8 cellular contexts compared by ENCODE assay signal in the genomic region with DNA sequence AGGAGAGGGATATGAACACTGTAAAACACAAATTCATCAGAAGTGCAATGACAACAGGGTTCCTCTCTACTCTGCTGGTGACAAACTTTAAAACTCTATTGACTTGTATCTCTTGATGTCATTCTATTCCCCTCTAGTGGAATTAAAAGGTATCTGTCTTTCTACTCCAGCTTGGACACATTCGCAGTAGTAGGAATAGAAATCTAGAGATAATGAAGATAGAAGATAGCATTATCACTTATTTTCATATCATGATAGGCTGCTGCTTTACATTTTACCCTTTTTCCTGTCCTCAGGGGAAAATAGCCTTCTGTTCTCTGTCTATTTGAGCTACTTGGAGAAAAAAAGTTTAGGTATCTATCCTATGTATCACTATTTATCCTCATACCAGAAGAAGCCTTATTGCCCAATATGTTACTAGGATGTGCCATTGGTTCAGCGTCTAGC.
A peak's percentile ranks its signal among the peaks of the same experiment; 100 is the strongest.
DNase-seq lines count a peak whose midpoint lies in the region; ATAC-seq, FAIRE-seq and TF ChIP-seq lines count a peak whose summit lies in the region.

No MANE protein-coding gene starts in this region.

- peak; percentile 51 to 80 (median 77) for TF ChIP-seq CTCF in HCT116 (IDR thresholded peaks at IDR 0.05 in 2 of 3, conservative IDR thresholded peaks at IDR 0.05 in 1 of 3; ENCODE audit: borderline replicate concordance in 1 of 3, insufficient read depth in 1 of 3, low read depth in 2 of 3, low read length in 2 of 3)
- peak; percentile 51 for TF ChIP-seq CTCF in fibroblast of pulmonary artery (IDR thresholded peaks at IDR 0.05; ENCODE audit: low read length, missing control alignments)

- H3K9me3 ChIP-seq in HCT116 (ENCODE audit: control insufficient read depth in 1 of 2, insufficient read depth in 1 of 2, low read depth in 1 of 2, low read length in 2 of 2) (no peaks in the 10 kb centered on the region), small intestine (ENCODE audit: control insufficient read depth, low read depth) (no peaks in the 10 kb centered on the region)
- H3K9me3 ChIP-seq in CD8-positive, alpha-beta memory T cell (ENCODE audit: low read length) = no peaks in the 10 kb centered on the region

- no peak overlapping the region for H3K27ac Mint-ChIP-seq in CD8-positive, alpha-beta memory T cell

- H3K4me1 ChIP-seq in HCT116 (ENCODE audit: control insufficient read depth in 1 of 2, insufficient read depth in 2 of 2, low read length in 2 of 2) (no peaks in the 10 kb centered on the region), small intestine (ENCODE audit: control insufficient read depth in 2 of 2, insufficient read depth in 1 of 2, low read depth in 1 of 2, low read length in 1 of 2) (no peaks in the 10 kb centered on the region)
- no peaks in the 10 kb centered on the region for H3K4me1 ChIP-seq in CD8-positive, alpha-beta memory T cell (ENCODE audit: insufficient read depth, low read length)

- FAIRE-seq in small intestine (lab: Jason Lieb, UNC) = no peak

- no TSS peak for BruUV-seq in HCT116 (replicated peaks; lab: Mats Ljungman, UMichigan)

- peaks cover 0 to 6% of the 10 kb centered on the region in 2 donors for H3K27me3 Mint-ChIP-seq in CD8-positive, alpha-beta memory T cell

- peak; percentile 88 for TF ChIP-seq RAD21 in HCT116 (IDR thresholded peaks at IDR 0.05; ENCODE audit: low read depth)

- RAD21 ChIA-PET in HCT116 (lab: Charles Lee; ENCODE audit: low non-redundant PET in 1 of 2, low total read pairs in 2 of 2, uncharacterized antibody in 2 of 2, unreplicated experiment in 2 of 2) = interaction anchor here in 1 of 2 experiments (1.0 to 1.2 kb wide), 2 partner anchors 9 to 335 kb away, joined by 3 to 4 read pairs; no protein-coding TSS in a partner anchor

- no peak overlapping the region for H3K9ac ChIP-seq in HCT116 (ENCODE audit: low read length)

- 48 to 73% (median 63%) methylated on average over 2 of the region's 2 CpGs for WGBS in small intestine, 3 donors

- peaks cover 0 to 12% (median 3%) of the 10 kb centered on the region in 3 donors for H3K4me1 Mint-ChIP-seq in CD8-positive, alpha-beta memory T cell

- H3K4me3 Mint-ChIP-seq in CD8-positive, alpha-beta memory T cell = no peak overlapping the region

- POLR2A ChIA-PET in HCT116 (lab: Charles Lee) = no interaction called here
- POLR2A ChIA-PET in CD8-positive, alpha-beta memory T cell (lab: Charles Lee) = no interaction called here

- H3K4me2 ChIP-seq in HCT116 (ENCODE audit: low read length) = no peak overlapping the region

- CTCF ChIA-PET in HCT116 (lab: Charles Lee) = interaction anchor here (0.8 to 1.4 kb wide), 5 partner anchors 48 to 425 kb away, joined by 3 to 8 read pairs (median 5); no protein-coding TSS in a partner anchor
- CTCF ChIA-PET in CD8-positive, alpha-beta memory T cell (lab: Charles Lee) = no interaction called here

- no peak for TF ChIP-seq POLR2A in HCT116 (IDR thresholded peaks at IDR 0.05; ENCODE audit: borderline replicate concordance, extremely low read depth, insufficient read depth, insufficient read length)

- H3K36me3 Mint-ChIP-seq in CD8-positive, alpha-beta memory T cell = peaks cover 0 to 8% (median 0%) of the 10 kb centered on the region in 3 donors

- no peaks in the 10 kb centered on the region for H4K20me1 ChIP-seq in HCT116 (ENCODE audit: insufficient read depth)

- ATAC-seq in HCT116 (peak; percentile 89), GM18870 (IDR thresholded peaks at IDR 0.05; ENCODE audit: unreplicated experiment) (no peak)

- no peaks in the 10 kb centered on the region for H3K79me2 ChIP-seq in HCT116 (ENCODE audit: insufficient read depth, low read length)

- no peaks in the 10 kb centered on the region for H3K9me3 Mint-ChIP-seq in CD8-positive, alpha-beta memory T cell

- H3K27me3 ChIP-seq in HCT116 (ENCODE audit: insufficient read depth, low read length) = no peaks in the 10 kb centered on the region
- H3K27me3 ChIP-seq in small intestine (ENCODE audit: control insufficient read depth in 2 of 2, insufficient read depth in 2 of 2, low read length in 2 of 2) = no peaks in the 10 kb centered on the region
- H3K27me3 ChIP-seq in CD8-positive, alpha-beta memory T cell (ENCODE audit: insufficient read depth, low read length, poor library complexity, severe bottlenecking) = no peaks in the 10 kb centered on the region

- intact Hi-C loops in HCT116 (cut with micrococcal nuclease) = loop anchor here (1.0 to 2.0 kb wide), 3 partner anchors 47 to 425 kb away; no protein-coding TSS in a partner anchor

- H3K4me3 ChIP-seq in HCT116 (replicated peaks in 1 of 2; ENCODE audit: low read depth in 1 of 2, low read length in 2 of 2) = no peak overlapping the region
- H3K4me3 ChIP-seq in fibroblast of pulmonary artery (replicated peaks; ENCODE audit: low read depth, low read length) = no peak overlapping the region
- H3K4me3 ChIP-seq in small intestine (ENCODE audit: low read depth in 1 of 2, low read length in 2 of 2) = no peak overlapping the region
- no peak overlapping the region for H3K4me3 ChIP-seq in CD8-positive, alpha-beta memory T cell (ENCODE audit: low read length)

- no peak overlapping the region for H3K27ac ChIP-seq in HCT116 (ENCODE audit: low read depth, low read length)
- no peak overlapping the region for H3K27ac ChIP-seq in small intestine (ENCODE audit: low read depth in 1 of 2, low read length in 1 of 2)
- H3K27ac ChIP-seq in CD8-positive, alpha-beta memory T cell (ENCODE audit: low read depth, low read length) = no peak overlapping the region

- DNase-seq in AG08396 (ENCODE audit: low spot score) (peak; percentile 29), HCT116 (ENCODE audit: low read depth, low spot score) (peak; percentile 42), OCI-M1 (lab: John Stamatoyannopoulos, UW) (peak; percentile 4), fibroblast of pulmonary artery (ENCODE audit: low read depth) (peak; percentile 55), small intestine (peak; percentile 17)
- DNase-seq in activated naive CD4-positive, alpha-beta T cell (lab: John Stamatoyannopoulos, UW) = no peak
- DNase-seq in CD8-positive, alpha-beta memory T cell = no peak

- no peak overlapping the region for H2AFZ ChIP-seq in HCT116 (ENCODE audit: low read depth, low read length, poor library complexity, severe bottlenecking)

- no peaks in the 10 kb centered on the region for H3K9me2 ChIP-seq in HCT116 (ENCODE audit: insufficient read depth)

- H3K36me3 ChIP-seq in HCT116 (ENCODE audit: control insufficient read depth in 1 of 2, insufficient read depth in 2 of 2, low read length in 2 of 2) (no peaks in the 10 kb centered on the region), small intestine (ENCODE audit: control insufficient read depth in 2 of 2, insufficient read depth in 2 of 2, low read length in 2 of 2) (no peaks in the 10 kb centered on the region)
- H3K36me3 ChIP-seq in CD8-positive, alpha-beta memory T cell (ENCODE audit: insufficient read depth, low read length) = no peaks in the 10 kb centered on the region

TF ChIP-seq in HCT116, 20 proteins besides CTCF, POLR2A, EP300 and RAD21:
- TF ChIP-seq CBX3 (IDR thresholded peaks at IDR 0.05; ENCODE audit: low read depth) (peak; percentile 21; the same call in 1 of the 2 replicates), SRF (IDR thresholded peaks at IDR 0.05; ENCODE audit: low read depth) (no peak)

Comparison
In these comparisons a context has a peak if more than half of its experiments do, and no peak if none do; other contexts are left out.
1. DNase-seq: peak in AG08396 (single experiment), HCT116 (single experiment), OCI-M1 (single experiment), fibroblast of pulmonary artery (single experiment) and small intestine (single experiment); none in activated naive CD4-positive, alpha-beta T cell (0 of 4) and CD8-positive, alpha-beta memory T cell (0 of 5).